Comparison of ENCODE assay signal across 24 cellular contexts in the genomic region with DNA sequence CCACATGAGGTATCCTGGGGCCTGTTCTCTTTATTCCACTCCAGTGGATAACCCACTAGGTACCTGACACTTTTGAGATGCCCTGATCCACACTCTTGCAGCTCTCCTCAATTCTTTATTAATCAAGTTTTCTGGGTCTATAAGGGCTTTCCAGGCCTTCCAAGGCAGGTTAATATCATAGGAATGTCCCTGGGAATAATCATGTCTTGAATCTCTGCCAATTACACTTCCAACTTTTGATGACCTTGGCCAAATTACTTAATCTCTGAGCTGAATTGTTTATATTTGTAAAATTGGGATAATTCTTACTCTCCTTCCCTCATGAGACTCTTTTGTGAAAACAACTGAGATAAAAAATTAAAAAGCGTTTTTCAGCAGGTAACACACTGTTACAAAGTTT.
DNase-seq lines count a peak whose midpoint lies in the region; TF ChIP-seq lines count a peak whose summit lies in the region.
"Had no signal": no experiment of that assay in that cellular context is flagged by ENCODE, and none has a peak within 500 bp of the region (broad histone marks: within the 10 kb centered on the region; RNA-seq: fewer than 3 reads in every experiment).

No MANE protein-coding gene starts in this region.

- TF ChIP-seq CTCF in AG10803 (conservative IDR thresholded peaks at IDR 0.05; ENCODE audit: low read length), result no peak
- TF ChIP-seq CTCF in epithelial cell of esophagus (IDR thresholded peaks at IDR 0.05; ENCODE audit: insufficient read depth, low read depth, low read length, missing control alignments), result no peak
- TF ChIP-seq CTCF in spleen (IDR thresholded peaks at IDR 0.05 in 8 of 11, conservative IDR thresholded peaks at IDR 0.05 in 3 of 11), result no peak
- no peak for TF ChIP-seq CTCF in RWPE1 (conservative IDR thresholded peaks at IDR 0.05; ENCODE audit: low read depth)
- no peak for TF ChIP-seq CTCF in neural progenitor cell (IDR thresholded peaks at IDR 0.05)

- H3K4me1 ChIP-seq in spleen (no peaks in the 10 kb centered on the region), neural progenitor cell (no peaks in the 10 kb centered on the region)
- H3K4me1 ChIP-seq: A549, BLaER1, Caco-2 had no signal

- no peak overlapping the region for H2AFZ ChIP-seq in neural progenitor cell (replicated peaks)
- H2AFZ ChIP-seq: GM23338 had no signal

- H3K79me2 ChIP-seq in neural progenitor cell (ENCODE audit: low read depth), result no peaks in the 10 kb centered on the region

- WGBS in spleen, 5 donors, result 69 to 79% (median 77%) methylated on average over 1 of the region's 1 CpG

- no peak for TF ChIP-seq POLR2A in spleen (IDR thresholded peaks at IDR 0.05)

- POLR2A ChIA-PET in RWPE1 (lab: Yijun Ruan, JAX; ENCODE audit: low non-redundant PET), result no interaction called here

- no peak overlapping the region for H3K4me2 ChIP-seq in neural progenitor cell
- H3K4me2 ChIP-seq: A549, BLaER1, GM23338 had no signal

- H3K9me3 ChIP-seq in spleen (no peaks in the 10 kb centered on the region), neural progenitor cell (ENCODE audit: low read depth) (no peaks in the 10 kb centered on the region)
- H3K9me3 ChIP-seq: A549, BLaER1, Caco-2 had no signal

- H3K4me3 ChIP-seq in AG10803 (ENCODE audit: low read length) (no peak overlapping the region), epithelial cell of esophagus (ENCODE audit: low read length) (no peak overlapping the region), spleen (no peak overlapping the region), neural progenitor cell (no peak overlapping the region)
- H3K4me3 ChIP-seq: A549, BLaER1, GM12878, GM23338 had no signal

- H3K27me3 ChIP-seq in spleen (replicated peaks in 1 of 7) (no peaks in the 10 kb centered on the region), neural progenitor cell (no peaks in the 10 kb centered on the region)
- H3K27me3 ChIP-seq: BLaER1 had no signal

- no peak overlapping the region for H3K27ac Mint-ChIP-seq in neural progenitor cell
- H3K27ac Mint-ChIP-seq: B cell; CD8-positive, alpha-beta T cell; GM23338; H9; HFFc6 had no signal

- H4K20me1 ChIP-seq in neural progenitor cell (ENCODE audit: low read depth), result no peaks in the 10 kb centered on the region
- H4K20me1 ChIP-seq: BLaER1 had no signal

- H3K36me3 ChIP-seq in spleen (no peaks in the 10 kb centered on the region), neural progenitor cell (no peaks in the 10 kb centered on the region)
- H3K36me3 ChIP-seq: BLaER1 had no signal

- intact Hi-C loops in spleen (cut with DNase I; ENCODE audit: low total_unique reads), result no loop called here

- no peaks in the 10 kb centered on the region for H3K4me1 Mint-ChIP-seq in neural progenitor cell
- H3K4me1 Mint-ChIP-seq: B cell; CD4-positive, CD25-positive, alpha-beta regulatory T cell; GM23338 had no signal

- DNase-seq in AG10803 (ENCODE audit: low read depth), result peak; percentile 12
- peak; percentile 36 for DNase-seq in EL
- peak; percentile 18 for DNase-seq in amniotic epithelial cell (ENCODE audit: low read depth)
- peak; percentile 24 for DNase-seq in epithelial cell of esophagus (ENCODE audit: low read depth)
- DNase-seq in spleen, result no peak
- no peak for DNase-seq in RWPE1 (ENCODE audit: low spot score)
- DNase-seq in occipital lobe (lab: John Stamatoyannopoulos, UW), result no peak
- DNase-seq in neural progenitor cell (ENCODE audit: low spot score), result no peak
- DNase-seq: 8988T; Caco-2; CD4-positive, CD25-positive, alpha-beta regulatory T cell; CD8-positive, alpha-beta T cell; DMS 273 treated with DMSO at 0.1 percent for 48 hours; DMS53; DMS79 treated with DMSO at 0.1 percent for 48 hours; GDM1; H9; HFFc6 had no signal

- H3K9me3 Mint-ChIP-seq in neural progenitor cell, result peaks cover 2% of the 10 kb centered on the region
- H3K9me3 Mint-ChIP-seq: CD8-positive, alpha-beta T cell; HFFc6 had no signal

- CTCF ChIA-PET in RWPE1 (lab: Yijun Ruan, JAX), result no interaction called here

- peaks cover 4% of the 10 kb centered on the region for H3K27me3 Mint-ChIP-seq in neural progenitor cell (ENCODE audit: insufficient read depth, low read depth)
- H3K27me3 Mint-ChIP-seq: B cell; CD4-positive, CD25-positive, alpha-beta regulatory T cell had no signal

- H3K4me3 Mint-ChIP-seq in neural progenitor cell, result no peak overlapping the region
- H3K4me3 Mint-ChIP-seq: B cell; CD4-positive, CD25-positive, alpha-beta regulatory T cell; CD8-positive, alpha-beta T cell; GM23338; H9; HFFc6 had no signal

- H3F3A ChIP-seq in neural progenitor cell (ENCODE audit: low read depth), result no peaks in the 10 kb centered on the region

- no peak overlapping the region for H3K9ac ChIP-seq in neural progenitor cell
- H3K9ac ChIP-seq: BLaER1 had no signal

- no peaks in the 10 kb centered on the region for H3K36me3 Mint-ChIP-seq in neural progenitor cell
- H3K36me3 Mint-ChIP-seq: CD4-positive, CD25-positive, alpha-beta regulatory T cell; CD8-positive, alpha-beta T cell had no signal

- H3K27ac ChIP-seq in spleen, result no peak overlapping the region
- H3K27ac ChIP-seq in RWPE1, result no peak overlapping the region
- H3K27ac ChIP-seq in neural progenitor cell, result no peak overlapping the region
- H3K27ac ChIP-seq: A549, BLaER1, C4-2B had no signal

Comparison
In these comparisons a context has a peak if more than half of its experiments do, and no peak if none do; other contexts are left out.
1. DNase-seq: peak in AG10803 (single experiment), EL (single experiment), amniotic epithelial cell (single experiment) and epithelial cell of esophagus (single experiment); none in spleen (single experiment), RWPE1 (single experiment), occipital lobe (single experiment) and neural progenitor cell (single experiment).